20 cellular contexts compared by ENCODE assay signal in genomic region chr11:34493926-34494595, GRCh38. TPM values are rescaled to one million over a fixed set of nuclear protein-coding genes. Genes with fewer than 3 reads are reported as not detected.
"Had no signal": no experiment of that assay in that cellular context is flagged by ENCODE, and none has a peak within 500 bp of the region (broad histone marks: within the 10 kb centered on the region; RNA-seq: fewer than 3 reads in every experiment).

No MANE protein-coding gene starts in this region.

- H3K36me3 ChIP-seq: SJSA1 had no signal

- H3K27ac ChIP-seq: KMS-11, SJSA1, SK-N-MC had no signal

- H3K4me3 ChIP-seq: SJSA1, SK-N-MC had no signal

- H3K4me1 ChIP-seq: SJSA1 had no signal

- H3K4me2 ChIP-seq: KMS-11 had no signal

- DNase-seq: IMR-90, Kasumi-1, MM.1S, NCI-H1092 treated with DMSO at 0.1 percent for 48 hours, NCI-H1436, NCI-H1930, NCI-H2081, NCI-H2171, NCI-H226, NCI-H446, NCI-H510A, NCI-H69, NCI-H774, Right ventricle myocardium superior, RPMI8226, SIG-M5 had no signal

- H3K9ac ChIP-seq: KMS-11 had no signal

- FAIRE-seq: RCC 7860 had no signal

- H3K9me3 ChIP-seq: SJSA1 had no signal

RNA-seq across cellular contexts. Expression of gene ELF5, which starts 19.5 kb away (rescaled TPM):
- total RNA-seq: IMR-90, Right ventricle myocardium superior, SJSA1 had no signal
- polyA plus RNA-seq: IMR-90 had no signal
